Comparison of ENCODE assay signal across 2 cellular contexts in genomic region chr1:17009706-17010105, GRCh38.
TF ChIP-seq lines count a peak whose summit lies in the region.

No MANE protein-coding gene starts in this region.

TF ChIP-seq in HEK293, 187 proteins besides CTCF, POLR2A, EP300 and RAD21:
- TF ChIP-seq, protein P1, sequence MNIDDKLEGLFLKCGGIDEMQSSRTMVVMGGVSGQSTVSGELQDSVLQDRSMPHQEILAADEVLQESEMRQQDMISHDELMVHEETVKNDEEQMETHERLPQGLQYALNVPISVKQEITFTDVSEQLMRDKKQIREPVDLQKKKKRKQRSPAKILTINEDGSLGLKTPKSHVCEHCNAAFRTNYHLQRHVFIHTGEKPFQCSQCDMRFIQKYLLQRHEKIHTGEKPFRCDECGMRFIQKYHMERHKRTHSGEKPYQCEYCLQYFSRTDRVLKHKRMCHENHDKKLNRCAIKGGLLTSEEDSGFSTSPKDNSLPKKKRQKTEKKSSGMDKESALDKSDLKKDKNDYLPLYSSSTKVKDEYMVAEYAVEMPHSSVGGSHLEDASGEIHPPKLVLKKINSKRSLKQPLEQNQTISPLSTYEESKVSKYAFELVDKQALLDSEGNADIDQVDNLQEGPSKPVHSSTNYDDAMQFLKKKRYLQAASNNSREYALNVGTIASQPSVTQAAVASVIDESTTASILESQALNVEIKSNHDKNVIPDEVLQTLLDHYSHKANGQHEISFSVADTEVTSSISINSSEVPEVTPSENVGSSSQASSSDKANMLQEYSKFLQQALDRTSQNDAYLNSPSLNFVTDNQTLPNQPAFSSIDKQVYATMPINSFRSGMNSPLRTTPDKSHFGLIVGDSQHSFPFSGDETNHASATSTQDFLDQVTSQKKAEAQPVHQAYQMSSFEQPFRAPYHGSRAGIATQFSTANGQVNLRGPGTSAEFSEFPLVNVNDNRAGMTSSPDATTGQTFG (tag by site-specific recombination; IDR thresholded peaks at IDR 0.05; ENCODE audit: borderline replicate concordance): no peak
- TF ChIP-seq ZNF571 (tag by site-specific recombination; IDR thresholded peaks at IDR 0.05): no peak
- no peak for TF ChIP-seq ZNF621 (tag by site-specific recombination; IDR thresholded peaks at IDR 0.05)
- TF ChIP-seq ZBTB8A (tag by site-specific recombination; IDR thresholded peaks at IDR 0.05): peak; percentile 31; the same call in 1 of the 2 replicates
- no peak for TF ChIP-seq ZNF214 (tag by site-specific recombination; IDR thresholded peaks at IDR 0.05; ENCODE audit: borderline replicate concordance)
TF ChIP-seq in HEK293: peak in this region for 1.

TF ChIP-seq in GM23338, 12 proteins besides CTCF, POLR2A, EP300 and RAD21 (continued from another document):
- TF ChIP-seq ZNF462 (CRISPR knock-in tag; IDR thresholded peaks at IDR 0.05) (no peak), EZH2phosphoT487 (IDR thresholded peaks at IDR 0.05; ENCODE audit: unreplicated experiment) (no peak), EZH2 (IDR thresholded peaks at IDR 0.05; ENCODE audit: low read depth, unreplicated experiment) (no peak), STAT1 (IDR thresholded peaks at IDR 0.05; ENCODE audit: unreplicated experiment) (no peak), CREB1 (CRISPR knock-in tag; IDR thresholded peaks at IDR 0.05; ENCODE audit: low read depth) (no peak), ZNF331 (CRISPR knock-in tag; IDR thresholded peaks at IDR 0.05; ENCODE audit: low read depth) (no peak), REST (IDR thresholded peaks at IDR 0.05; ENCODE audit: unreplicated experiment) (no peak), ZNF114 (CRISPR knock-in tag; IDR thresholded peaks at IDR 0.05) (no peak), JUNB (IDR thresholded peaks at IDR 0.05; ENCODE audit: unreplicated experiment) (no peak), POLR2AphosphoS5 (IDR thresholded peaks at IDR 0.05; ENCODE audit: low read depth) (no peak)
- TF ChIP-seq, protein P2, sequence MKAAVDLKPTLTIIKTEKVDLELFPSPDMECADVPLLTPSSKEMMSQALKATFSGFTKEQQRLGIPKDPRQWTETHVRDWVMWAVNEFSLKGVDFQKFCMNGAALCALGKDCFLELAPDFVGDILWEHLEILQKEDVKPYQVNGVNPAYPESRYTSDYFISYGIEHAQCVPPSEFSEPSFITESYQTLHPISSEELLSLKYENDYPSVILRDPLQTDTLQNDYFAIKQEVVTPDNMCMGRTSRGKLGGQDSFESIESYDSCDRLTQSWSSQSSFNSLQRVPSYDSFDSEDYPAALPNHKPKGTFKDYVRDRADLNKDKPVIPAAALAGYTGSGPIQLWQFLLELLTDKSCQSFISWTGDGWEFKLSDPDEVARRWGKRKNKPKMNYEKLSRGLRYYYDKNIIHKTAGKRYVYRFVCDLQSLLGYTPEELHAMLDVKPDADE (IDR thresholded peaks at IDR 0.05): no peak
